ENCODE assay signal across 16 cellular contexts in genomic region chr7:1725766-1726630, GRCh38. TPM values are rescaled to one million over a fixed set of nuclear protein-coding genes. Genes with fewer than 3 reads are reported as not detected.
A peak's percentile ranks its signal among the peaks of the same experiment; 100 is the strongest.
DNase-seq lines count a peak whose midpoint lies in the region; ATAC-seq, FAIRE-seq and TF ChIP-seq lines count a peak whose summit lies in the region.
"Had no signal": no experiment of that assay in that cellular context is flagged by ENCODE, and none has a peak within 500 bp of the region (broad histone marks: within the 10 kb centered on the region; RNA-seq: fewer than 3 reads in every experiment).

No MANE protein-coding gene starts in this region.

- FAIRE-seq in HepG2 (lab: Jason Lieb, UNC), result no peak
- FAIRE-seq: TTC549 had no signal

- peaks cover 21% of the 10 kb centered on the region; the same call in 1 of the 2 replicates for H3K9me3 ChIP-seq in HepG2 (ENCODE audit: low read length)
- H3K9me3 ChIP-seq in right lobe of liver, result no peaks in the 10 kb centered on the region
- H3K9me3 ChIP-seq in WERI-Rb-1 (ENCODE audit: severe bottlenecking), result peaks cover 15% of the 10 kb centered on the region
- H3K9me3 ChIP-seq in body of pancreas, result peaks cover 0 to 16% (median 0%) of the 10 kb centered on the region in 3 donors
- H3K9me3 ChIP-seq: HAP-1, neutrophil had no signal

- TF ChIP-seq RAD21 in HepG2 (CRISPR knock-in tag; IDR thresholded peaks at IDR 0.05), result no peak

- H3K79me2 ChIP-seq in HepG2 (ENCODE audit: insufficient read depth, low read length), result no peaks in the 10 kb centered on the region

- peaks cover 23% of the 10 kb centered on the region for H3K4me1 ChIP-seq in HepG2 (ENCODE audit: insufficient read depth, low read length)
- no peaks in the 10 kb centered on the region for H3K4me1 ChIP-seq in right lobe of liver
- peaks cover 9% of the 10 kb centered on the region for H3K4me1 ChIP-seq in body of pancreas
- H3K4me1 ChIP-seq: Caco-2, HAP-1 had no signal

- no peak for TF ChIP-seq EP300 in HepG2 (IDR thresholded peaks at IDR 0.05; ENCODE audit: low read depth in 2 of 2, low read length in 2 of 2)
- no peak for TF ChIP-seq EP300 in HepG2 (CRISPR knock-in tag; IDR thresholded peaks at IDR 0.05; ENCODE audit: borderline replicate concordance)

- no peak overlapping the region for H3K27ac ChIP-seq in HepG2 (ENCODE audit: extremely low read length, insufficient read depth, low read length)
- no peak overlapping the region for H3K27ac ChIP-seq in right lobe of liver
- H3K27ac ChIP-seq in WERI-Rb-1, result peak overlapping the region; percentile 79
- no peak overlapping the region for H3K27ac ChIP-seq in body of pancreas
- H3K27ac ChIP-seq: neutrophil had no signal

- no peak overlapping the region for H3K4me3 ChIP-seq in HepG2 (replicated peaks in 1 of 3; ENCODE audit: insufficient read depth in 1 of 3, low read depth in 2 of 3, low read length in 3 of 3)
- H3K4me3 ChIP-seq in right lobe of liver, result no peak overlapping the region
- H3K4me3 ChIP-seq in WERI-Rb-1 (ENCODE audit: low read depth, low read length), result no peak overlapping the region
- no peak overlapping the region for H3K4me3 ChIP-seq in body of pancreas
- H3K4me3 ChIP-seq: HAP-1 had no signal

- TF ChIP-seq POLR2A in HepG2 (IDR thresholded peaks at IDR 0.05; ENCODE audit: insufficient read depth in 1 of 2, low read depth in 2 of 2, low read length in 2 of 2), result no peak
- TF ChIP-seq POLR2A in right lobe of liver (IDR thresholded peaks at IDR 0.05), result no peak
- no peak for TF ChIP-seq POLR2A in body of pancreas (IDR thresholded peaks at IDR 0.05)

- H3K9ac ChIP-seq in HepG2 (ENCODE audit: insufficient read depth, low read depth, low read length), result no peak overlapping the region

- TF ChIP-seq CTCF in HepG2 (CRISPR knock-in tag; IDR thresholded peaks at IDR 0.05) (no peak), right lobe of liver (IDR thresholded peaks at IDR 0.05) (no peak), WERI-Rb-1 (IDR thresholded peaks at IDR 0.05; ENCODE audit: low read depth, low read length) (no peak), body of pancreas (IDR thresholded peaks at IDR 0.05) (no peak)

- no peaks in the 10 kb centered on the region for H4K20me1 ChIP-seq in HepG2 (ENCODE audit: insufficient read depth, low read length)

- POLR2A ChIA-PET in HepG2 (lab: Yijun Ruan, JAX), result no interaction called here

- H3K36me3 ChIP-seq in HepG2 (replicated peaks in 1 of 2; ENCODE audit: control insufficient read depth in 1 of 2, insufficient read depth in 2 of 2, low read length in 2 of 2) (no peaks in the 10 kb centered on the region), right lobe of liver (no peaks in the 10 kb centered on the region), WERI-Rb-1 (peaks cover 61% of the 10 kb centered on the region), body of pancreas (replicated peaks in 1 of 2; ENCODE audit: insufficient read depth in 1 of 2, low read depth in 2 of 2) (no peaks in the 10 kb centered on the region)
- H3K36me3 ChIP-seq: HAP-1, neutrophil had no signal

- intact Hi-C loops in HepG2 (cut with micrococcal nuclease; ENCODE audit: unreplicated experiment) (no loop called here), right lobe of liver (cut with DNase I) (no loop called here), left ventricle myocardium superior (cut with micrococcal nuclease) (no loop called here), body of pancreas (cut with DNase I) (no loop called here)

- H3K4me2 ChIP-seq in HepG2 (ENCODE audit: low read depth, low read length), result no peak overlapping the region

- DNase-seq in HepG2 (ENCODE audit: low spot score), result no peak
- no peak for DNase-seq in right lobe of liver
- no peak for DNase-seq in WERI-Rb-1
- peak; percentile 73 for DNase-seq in left ventricle myocardium superior
- DNase-seq in SKM-1 treated with dmso at 0.1 percent for 144 hours (lab: John Stamatoyannopoulos, UW; ENCODE audit: unreplicated experiment), result no peak
- no peak for DNase-seq in NCI-H1105 treated with DMSO at 0.1 percent for 48 hours (lab: John Stamatoyannopoulos, UW)
- DNase-seq in stimulated activated CD4-positive, alpha-beta T cell treated with anti-CD3 and anti-CD28 coated beads, Interleukin-2, amount 100 ng/mL, for 24 hours, result no peak
- DNase-seq in body of pancreas, result no peak
- DNase-seq: activated CD4-positive, alpha-beta T cell treated with anti-CD3 and anti-CD28 coated beads for 4 hours; Caco-2; effector memory CD4-positive, alpha-beta T cell; stimulated activated CD4-positive, alpha-beta T cell treated with anti-CD3 and anti-CD28 coated beads, Interleukin-12 subunit alpha, Interleukin-12 subunit beta, amount 100 ng/mL, for 4 hours had no signal

- BruUV-seq in HepG2 (replicated peaks; lab: Mats Ljungman, UMichigan), result no TSS peak

- in situ Hi-C loops in HepG2 (cut with HindIII; ENCODE audit: extremely low pct_ligation_motif_present, low pct_unique_long_range_greater_than_20kb), result no loop called here

- H3K27me3 ChIP-seq in HepG2 (ENCODE audit: control insufficient read depth in 1 of 2, insufficient read depth in 2 of 2, low read length in 2 of 2) (peaks cover 2 to 17% of the 10 kb centered on the region in 2 experiments; a peak in 3 of 5 replicates), right lobe of liver (no peaks in the 10 kb centered on the region), WERI-Rb-1 (ENCODE audit: insufficient read depth, low read depth, severe bottlenecking) (no peaks in the 10 kb centered on the region), body of pancreas (no peaks in the 10 kb centered on the region)
- H3K27me3 ChIP-seq: neutrophil had no signal

- ATAC-seq in HepG2 (no peak; the same call in 2 of the 3 replicates), right lobe of liver (no peak), left ventricle myocardium superior (peak; percentile 84), body of pancreas (no peak)

- CTCF ChIA-PET in HepG2 (lab: Yijun Ruan, JAX; ENCODE audit: low intra/inter-chr PET ratio, low total read pairs), result no interaction called here

- H2AFZ ChIP-seq in HepG2 (ENCODE audit: low read length), result no peak overlapping the region

- WGBS in HepG2 (ENCODE audit: low lambda C conversion rate), result 58% methylated on average over 12 of the region's 25 CpGs
- 91% methylated on average over 6 of the region's 25 CpGs for whole genome bisulfite sequencing in right lobe of liver (ENCODE audit: insufficient coverage, low coverage, low lambda C conversion rate, missing lambda C conversion rate)
- 72 to 77% methylated on average over 20 to 25 of the region's 25 CpGs for WGBS in body of pancreas, 2 donors

RNA-seq across cellular contexts. Expression of gene ELFN1, which starts 55.9 kb away (rescaled TPM):
- total RNA-seq in HepG2 (2016; rRNA removed; fragmentation: Illumina TruSeq; extraction: Trizol) (0.13 and 0.18 TPM in 2 replicates), right lobe of liver (10 to 100 TPM in 1 of 6 experiments, 1 to 10 TPM in 5; 5.4 to 13.0 (median 7.5) TPM), left ventricle myocardium superior (12.0 TPM), body of pancreas (1 to 10 TPM in 1 of 2 donors, under 1 TPM in 1; 0.33 to 1.3 TPM)
- total RNA-seq in HepG2 (2016; cell fraction: cytosol; rRNA removed; fragmentation: Illumina TruSeq; extraction: Trizol; ENCODE audit: low read depth), result 0.10 TPM in 1 of 2 replicates, not detected in the other
- total RNA-seq in HepG2 (2016; cell fraction: insoluble cytoplasmic fraction; rRNA removed; fragmentation: Illumina TruSeq; extraction: Trizol), result 0.21 and 0.28 TPM in 2 replicates
- 0.10 and 0.12 TPM in 2 replicates for total RNA-seq in HepG2 (2016; cell fraction: membrane; rRNA removed; fragmentation: Illumina TruSeq; extraction: Trizol)
- 0.13 and 0.19 TPM in 2 replicates for total RNA-seq in HepG2 (2016; cell fraction: nucleus; rRNA removed; fragmentation: Illumina TruSeq; extraction: Trizol)
- 0.13 and 1.5 TPM in 2 replicates for polyA plus RNA-seq in HepG2 (2011; rRNA removed)
- polyA plus RNA-seq in HepG2 (2011; cell fraction: cytosol; rRNA removed), result 0.32 and 1.0 TPM in 2 replicates
- 0.48 and 1.6 TPM in 2 replicates for polyA plus RNA-seq in HepG2 (2011; cell fraction: nucleus; rRNA removed)
- polyA plus RNA-seq in HepG2 (2012), result 0.28 and 1.0 TPM in 2 replicates
- 0.03 and 0.05 TPM in 2 replicates for polyA plus RNA-seq in HepG2 (2016; cell fraction: cytosol; fragmentation: Illumina TruSeq; extraction: Trizol; ENCODE audit: low read depth)
- 0.22 and 0.29 TPM in 2 replicates for polyA plus RNA-seq in HepG2 (2016; cell fraction: insoluble cytoplasmic fraction; fragmentation: Illumina TruSeq; extraction: Trizol; ENCODE audit: low read depth)
- polyA plus RNA-seq in HepG2 (2016; cell fraction: membrane; fragmentation: Illumina TruSeq; extraction: Trizol; ENCODE audit: low read depth), result 0.09 and 0.12 TPM in 2 replicates
- polyA plus RNA-seq in HepG2 (2016; cell fraction: nucleus; fragmentation: Illumina TruSeq; extraction: Trizol; ENCODE audit: insufficient read depth, low read depth), result 0.27 and 0.31 TPM in 2 replicates
- polyA minus RNA-seq in HepG2 (2011; rRNA and poly(A)+ RNA removed; ENCODE audit: low replicate concordance), result 0.21 and 0.50 TPM in 2 replicates
- 0.18 and 1.1 TPM in 2 replicates for polyA minus RNA-seq in HepG2 (2011; cell fraction: cytosol; rRNA and poly(A)+ RNA removed)
- 0.13 and 0.50 TPM in 2 replicates for polyA minus RNA-seq in HepG2 (2011; cell fraction: nucleus; rRNA and poly(A)+ RNA removed)
- total RNA-seq: A673 had no signal
